In the genomic region with DNA sequence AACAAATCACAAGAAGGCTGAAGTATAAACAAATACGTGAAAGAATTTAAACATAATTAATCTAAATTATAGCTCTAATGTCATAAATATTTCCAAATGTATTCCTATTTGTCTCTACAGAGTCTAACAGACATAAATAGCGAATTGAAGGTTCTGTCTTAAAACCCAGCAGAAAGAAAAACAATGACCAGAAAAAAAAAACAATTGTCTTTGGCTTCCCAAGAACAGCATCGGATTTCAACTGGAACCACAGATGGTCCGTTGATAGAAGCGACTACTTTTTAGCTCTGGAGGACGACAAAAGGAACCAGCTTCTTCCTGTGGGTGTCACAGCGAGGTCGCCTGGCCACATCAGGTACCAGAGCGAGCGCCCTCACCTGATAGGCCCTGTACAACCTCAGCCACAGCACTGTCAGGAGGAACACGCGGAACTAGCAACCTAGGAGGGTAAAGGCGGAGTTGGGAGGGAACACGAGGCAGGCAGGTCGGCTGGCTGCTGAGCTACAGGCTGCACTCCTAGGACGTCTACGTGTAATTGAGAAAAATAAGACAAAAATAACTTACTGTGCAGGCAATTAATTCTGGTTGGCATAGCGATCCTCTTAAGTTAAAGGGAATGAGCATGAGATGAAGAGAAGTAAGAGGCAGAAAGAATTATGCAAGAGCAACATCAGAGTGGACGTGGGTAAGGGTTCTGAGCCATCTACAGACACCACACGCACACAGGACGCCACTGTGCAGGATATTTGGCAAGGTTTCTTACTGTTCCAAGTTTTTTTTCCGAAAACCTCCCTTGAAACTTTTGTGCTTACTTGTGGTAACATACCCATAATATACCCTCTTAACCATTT, we compare ENCODE assay signal across 9 cellular contexts. TPM values are rescaled to one million over a fixed set of nuclear protein-coding genes. Genes with fewer than 3 reads are reported as not detected.
DNase-seq lines count a peak whose midpoint lies in the region; ATAC-seq and TF ChIP-seq lines count a peak whose summit lies in the region.
"Had no signal": no experiment of that assay in that cellular context is flagged by ENCODE, and none has a peak within 500 bp of the region (broad histone marks: within the 10 kb centered on the region; RNA-seq: fewer than 3 reads in every experiment).

No MANE protein-coding gene starts in this region.

- peaks cover 10% of the 10 kb centered on the region for H3K4me1 ChIP-seq in mesenchymal stem cell (ENCODE audit: control insufficient read depth, insufficient read depth, low read depth, low read length)
- peaks cover 6% of the 10 kb centered on the region for H3K4me1 ChIP-seq in body of pancreas
- H3K4me1 ChIP-seq: esophagus muscularis mucosa had no signal

- peak overlapping the region in 1 of 2 experiments; percentile 57 for H3K14ac ChIP-seq in mesenchymal stem cell (ENCODE audit: low read length in 2 of 2)

- H3K27ac ChIP-seq in mesenchymal stem cell (ENCODE audit: low read length, poor library complexity, severe bottlenecking) (no peak overlapping the region), body of pancreas (no peak overlapping the region)
- H3K27ac ChIP-seq: esophagus muscularis mucosa had no signal

- H2BK5ac ChIP-seq in mesenchymal stem cell (ENCODE audit: low read depth, low read length, poor library complexity, severe bottlenecking), result no peak overlapping the region

- H2BK15ac ChIP-seq in mesenchymal stem cell (ENCODE audit: low read depth, poor library complexity, severe bottlenecking), result no peak overlapping the region

- H3K4me2 ChIP-seq in mesenchymal stem cell (ENCODE audit: low read length, poor library complexity, severe bottlenecking), result no peak overlapping the region

- H3K9ac ChIP-seq in mesenchymal stem cell (ENCODE audit: low read length), result no peak overlapping the region

- H3K79me1 ChIP-seq in mesenchymal stem cell (replicated peaks; ENCODE audit: low read length, poor library complexity, severe bottlenecking), result no peaks in the 10 kb centered on the region

- ATAC-seq in GM21825 (IDR thresholded peaks at IDR 0.05; ENCODE audit: unreplicated experiment), result peak; percentile 56
- ATAC-seq in GM19467 (IDR thresholded peaks at IDR 0.05; ENCODE audit: unreplicated experiment), result no peak
- no peak for ATAC-seq in HG02852 (IDR thresholded peaks at IDR 0.05; ENCODE audit: unreplicated experiment)
- no peak for ATAC-seq in body of pancreas

- no peak overlapping the region for H3K23ac ChIP-seq in mesenchymal stem cell (ENCODE audit: low read length in 2 of 2)

- H4K91ac ChIP-seq in mesenchymal stem cell (ENCODE audit: low read length), result no peak overlapping the region

- H3K4ac ChIP-seq in mesenchymal stem cell (ENCODE audit: low read depth in 1 of 2, low read length in 2 of 2), result no peak overlapping the region

- H3K9me3 ChIP-seq in mesenchymal stem cell (ENCODE audit: control insufficient read depth, low read length), result no peaks in the 10 kb centered on the region
- no peaks in the 10 kb centered on the region for H3K9me3 ChIP-seq in body of pancreas
- H3K9me3 ChIP-seq: esophagus muscularis mucosa had no signal

- H4K8ac ChIP-seq in mesenchymal stem cell (ENCODE audit: low read length), result no peak overlapping the region

- H2AFZ ChIP-seq in mesenchymal stem cell (ENCODE audit: low read depth, low read length), result no peak overlapping the region

- H2BK120ac ChIP-seq in mesenchymal stem cell (ENCODE audit: low read depth, low read length), result no peak overlapping the region

- H3K18ac ChIP-seq in mesenchymal stem cell (ENCODE audit: low read depth in 1 of 2, low read length in 2 of 2), result peak overlapping the region in 1 of 2 experiments; percentile 25

- intact Hi-C loops in body of pancreas (cut with DNase I), result loop anchor here (10.0 kb wide), 1 partner anchor 59 kb away; the partner anchor contains the start of gene C2CD2

- no peaks in the 10 kb centered on the region for H3K27me3 ChIP-seq in mesenchymal stem cell (ENCODE audit: control insufficient read depth in 1 of 2, insufficient read depth in 1 of 2, low read length in 2 of 2)
- no peaks in the 10 kb centered on the region for H3K27me3 ChIP-seq in body of pancreas
- H3K27me3 ChIP-seq: esophagus muscularis mucosa had no signal

- no peak overlapping the region for H2BK12ac ChIP-seq in mesenchymal stem cell (ENCODE audit: low read length in 2 of 2)

- TF ChIP-seq CTCF in body of pancreas (IDR thresholded peaks at IDR 0.05), result no peak

- 85% methylated on average over 21 of the region's 22 CpGs for WGBS in mesenchymal stem cell
- 72 to 78% methylated on average over 22 of the region's 22 CpGs for WGBS in body of pancreas, 2 donors

- H2AK5ac ChIP-seq in mesenchymal stem cell (ENCODE audit: low read length, severe bottlenecking), result no peak overlapping the region

- no peak for TF ChIP-seq POLR2A in body of pancreas (IDR thresholded peaks at IDR 0.05)

- H3K36me3 ChIP-seq in mesenchymal stem cell (ENCODE audit: control insufficient read depth in 1 of 2, insufficient read depth in 2 of 2, low read depth in 1 of 2, low read length in 2 of 2) (peaks cover 36 to 79% of the 10 kb centered on the region in 2 experiments), body of pancreas (replicated peaks in 1 of 2; ENCODE audit: insufficient read depth in 1 of 2, low read depth in 2 of 2) (no peaks in the 10 kb centered on the region)

- H3K4me3 ChIP-seq in mesenchymal stem cell (ENCODE audit: insufficient read depth in 1 of 2, low read depth in 1 of 2, low read length in 2 of 2), result no peak overlapping the region
- no peak overlapping the region for H3K4me3 ChIP-seq in body of pancreas
- H3K4me3 ChIP-seq: esophagus muscularis mucosa had no signal

- peak; percentile 43 for DNase-seq in activated CD4-positive, alpha-beta T cell treated with anti-CD3 and anti-CD28 coated beads for 1 hour
- peak; percentile 26 for DNase-seq in dermis blood vessel endothelial cell
- peak; percentile 39 to 50 for DNase-seq in stimulated activated CD4-positive, alpha-beta T cell treated with anti-CD3 and anti-CD28 coated beads, Interleukin-2, amount 100 ng/mL, for 24 hours
- DNase-seq in mesenchymal stem cell, result no peak
- no peak for DNase-seq in body of pancreas

RNA-seq across cellular contexts. Expression of gene PRDM15, which starts 16.7 kb away (rescaled TPM):
- total RNA-seq in dermis blood vessel endothelial cell (5.8 and 7.3 TPM in 2 replicates), body of pancreas (1 to 10 TPM; 3.1 to 6.9 TPM)
- polyA plus RNA-seq in mesenchymal stem cell (2013, experiment 1 of 2), result 2.5 TPM
- 2.1 TPM for polyA plus RNA-seq in mesenchymal stem cell (2013, experiment 2 of 2)

RNA-seq across cellular contexts. Expression of gene C2CD2, which starts 58.0 kb away (rescaled TPM):
- 51.7 and 63.0 TPM in 2 replicates for total RNA-seq in dermis blood vessel endothelial cell
- 11.4 TPM for polyA plus RNA-seq in mesenchymal stem cell (2013, experiment 1 of 2)
- polyA plus RNA-seq in mesenchymal stem cell (2013, experiment 2 of 2), result 11.3 TPM
- total RNA-seq in body of pancreas, result 10 to 100 TPM; 10.4 to 25.4 TPM

Comparison
In these comparisons a context has a peak if more than half of its experiments do, and no peak if none do; other contexts are left out.
1. DNase-seq: peak in activated CD4-positive, alpha-beta T cell treated with anti-CD3 and anti-CD28 coated beads for 1 hour (single experiment), dermis blood vessel endothelial cell (single experiment) and stimulated activated CD4-positive, alpha-beta T cell treated with anti-CD3 and anti-CD28 coated beads, Interleukin-2, amount 100 ng/mL, for 24 hours (2 of 2); none in mesenchymal stem cell (single experiment) and body of pancreas (0 of 4).